In the genomic region with DNA sequence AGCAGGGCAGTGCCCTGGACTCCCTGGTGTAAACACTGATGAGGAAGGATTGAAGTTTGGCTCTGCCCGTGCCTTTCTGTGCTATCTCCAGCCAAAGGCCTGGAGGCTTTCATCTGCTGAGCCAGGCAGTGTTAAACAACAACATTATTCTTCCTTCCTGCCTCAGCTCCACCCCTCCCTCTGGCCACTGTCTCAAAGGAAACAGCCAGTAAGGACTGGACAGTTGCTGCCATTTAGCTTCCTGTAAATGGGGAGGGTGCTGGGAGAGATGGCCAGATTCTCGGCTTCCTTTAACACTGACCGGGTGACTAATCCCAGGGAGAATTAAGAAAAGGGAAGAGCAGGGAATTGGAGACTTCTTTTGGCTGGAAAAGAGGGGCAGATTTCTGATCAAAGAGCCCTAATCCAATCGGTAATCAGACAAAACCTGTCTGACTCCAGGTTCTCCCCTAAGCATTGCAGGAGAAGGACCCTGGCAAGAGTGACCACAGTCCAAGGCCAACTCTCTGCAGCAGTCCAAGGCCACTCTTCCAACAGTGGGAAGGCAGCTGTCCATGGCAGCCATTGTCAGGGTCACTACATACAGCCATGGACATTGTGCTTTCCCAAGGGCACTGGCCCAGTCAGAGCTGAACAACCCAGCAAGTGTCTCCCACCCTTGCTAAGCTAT, we compare ENCODE assay signal across 1 cellular context.
TF ChIP-seq lines count a peak whose summit lies in the region.

No MANE protein-coding gene starts in this region.

TF ChIP-seq in HepG2, 621 proteins besides CTCF, POLR2A, EP300 and RAD21 (continued from another document and continues in another):
- TF ChIP-seq, protein P1, sequence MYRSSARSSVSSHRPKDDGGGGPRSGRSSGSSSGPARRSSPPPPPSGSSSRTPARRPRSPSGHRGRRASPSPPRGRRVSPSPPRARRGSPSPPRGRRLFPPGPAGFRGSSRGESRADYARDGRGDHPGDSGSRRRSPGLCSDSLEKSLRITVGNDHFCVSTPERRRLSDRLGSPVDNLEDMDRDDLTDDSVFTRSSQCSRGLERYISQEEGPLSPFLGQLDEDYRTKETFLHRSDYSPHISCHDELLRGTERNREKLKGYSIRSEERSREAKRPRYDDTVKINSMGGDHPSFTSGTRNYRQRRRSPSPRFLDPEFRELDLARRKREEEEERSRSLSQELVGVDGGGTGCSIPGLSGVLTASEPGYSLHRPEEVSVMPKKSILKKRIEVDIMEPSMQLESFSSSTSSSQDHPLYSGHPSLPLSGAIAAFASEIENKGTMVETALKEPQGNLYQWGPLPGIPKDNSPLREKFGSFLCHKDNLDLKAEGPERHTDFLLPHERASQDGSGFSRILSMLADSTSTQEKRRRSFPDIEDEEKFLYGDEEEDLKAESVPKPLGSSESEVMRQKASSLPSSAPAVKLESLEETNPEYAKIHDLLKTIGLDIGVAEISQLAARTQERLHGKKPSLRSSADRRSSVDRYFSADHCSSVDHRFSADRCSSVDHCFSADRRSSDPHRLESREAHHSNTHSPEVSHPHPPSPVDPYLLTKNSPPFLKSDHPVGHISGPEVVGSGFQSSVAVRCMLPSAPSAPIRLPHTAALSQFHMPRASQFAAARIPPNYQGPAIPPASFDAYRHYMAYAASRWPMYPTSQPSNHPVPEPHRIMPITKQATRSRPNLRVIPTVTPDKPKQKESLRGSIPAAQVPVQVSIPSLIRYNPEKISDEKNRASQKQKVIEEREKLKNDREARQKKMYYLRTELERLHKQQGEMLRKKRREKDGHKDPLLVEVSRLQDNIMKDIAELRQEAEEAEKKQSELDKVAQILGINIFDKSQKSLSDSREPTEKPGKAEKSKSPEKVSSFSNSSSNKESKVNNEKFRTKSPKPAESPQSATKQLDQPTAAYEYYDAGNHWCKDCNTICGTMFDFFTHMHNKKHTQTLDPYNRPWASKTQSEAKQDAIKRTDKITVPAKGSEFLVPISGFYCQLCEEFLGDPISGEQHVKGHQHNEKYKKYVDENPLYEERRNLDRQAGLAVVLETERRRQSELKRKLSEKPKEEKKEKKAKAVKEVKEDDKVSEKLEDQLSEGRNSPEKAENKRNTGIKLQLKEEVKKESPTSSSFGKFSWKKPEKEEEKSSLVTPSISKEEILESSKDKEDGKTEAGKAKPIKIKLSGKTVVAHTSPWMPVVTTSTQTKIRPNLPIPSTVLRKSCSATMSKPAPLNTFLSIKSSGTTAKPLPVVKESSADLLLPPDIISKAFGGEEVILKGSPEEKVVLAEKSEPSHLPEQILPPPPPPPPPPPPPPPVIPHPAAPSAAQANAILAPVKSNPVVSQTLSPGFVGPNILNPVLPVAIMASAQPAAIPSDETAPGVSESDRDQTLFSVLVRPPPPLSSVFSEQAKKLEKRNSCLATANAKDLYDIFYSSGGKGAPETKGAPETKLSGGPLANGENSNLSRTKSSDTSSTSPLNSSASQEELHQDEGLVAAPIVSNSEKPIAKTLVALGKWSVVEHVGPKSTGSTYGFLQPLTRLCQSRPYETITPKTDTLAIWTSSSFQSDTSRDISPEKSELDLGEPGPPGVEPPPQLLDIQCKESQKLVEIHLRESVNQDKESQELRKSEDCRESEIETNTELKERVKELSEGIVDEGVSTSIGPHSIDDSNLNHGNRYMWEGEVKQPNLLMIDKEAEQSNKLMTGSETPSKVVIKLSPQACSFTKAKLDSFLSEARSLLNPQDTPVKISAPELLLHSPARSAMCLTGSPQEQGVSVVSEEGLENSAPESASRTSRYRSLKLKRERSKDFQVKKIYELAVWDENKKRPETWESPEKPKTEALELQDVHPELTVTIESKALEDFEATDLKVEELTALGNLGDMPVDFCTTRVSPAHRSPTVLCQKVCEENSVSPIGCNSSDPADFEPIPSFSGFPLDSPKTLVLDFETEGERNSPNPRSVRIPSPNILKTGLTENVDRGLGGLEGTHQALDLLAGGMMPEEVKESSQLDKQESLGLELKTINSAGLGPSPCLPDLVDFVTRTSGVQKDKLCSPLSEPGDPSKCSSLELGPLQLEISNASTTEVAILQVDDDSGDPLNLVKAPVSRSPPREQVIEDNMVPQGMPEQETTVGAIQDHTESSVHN (CRISPR knock-in tag; IDR thresholded peaks at IDR 0.05), result no peak
- TF ChIP-seq RCOR2 (CRISPR knock-in tag; IDR thresholded peaks at IDR 0.05), result no peak
- TF ChIP-seq RARA (CRISPR knock-in tag; IDR thresholded peaks at IDR 0.05), result peak; percentile 56
- TF ChIP-seq RORA (CRISPR knock-in tag; IDR thresholded peaks at IDR 0.05), result no peak
- TF ChIP-seq HDAC2 (CRISPR knock-in tag; IDR thresholded peaks at IDR 0.05), result peak; percentile 62
- peak; percentile 58 for TF ChIP-seq ZNF687 (CRISPR knock-in tag; IDR thresholded peaks at IDR 0.05)
- no peak for TF ChIP-seq HNRNPUL1 (IDR thresholded peaks at IDR 0.05; ENCODE audit: low read depth, low read length)
- no peak; the same call in 1 of the 2 replicates for TF ChIP-seq ELF1 (CRISPR knock-in tag; IDR thresholded peaks at IDR 0.05)
- TF ChIP-seq YY1 (IDR thresholded peaks at IDR 0.05; ENCODE audit: insufficient read depth, insufficient replicate concordance, low read depth, low read length), result peak; percentile 89
- no peak for TF ChIP-seq MED13 (CRISPR knock-in tag; IDR thresholded peaks at IDR 0.05)
- no peak for TF ChIP-seq MLLT10 (CRISPR knock-in tag; IDR thresholded peaks at IDR 0.05)
- TF ChIP-seq ZNF383 (CRISPR knock-in tag; IDR thresholded peaks at IDR 0.05; ENCODE audit: borderline replicate concordance), result no peak
- peak; percentile 99 for TF ChIP-seq POGZ (CRISPR knock-in tag; IDR thresholded peaks at IDR 0.05)
- TF ChIP-seq PHF20 (CRISPR knock-in tag; IDR thresholded peaks at IDR 0.05), result 0 out of 2 replicates have a peak, but pooled peaks have one; percentile 33
- TF ChIP-seq ZNF747 (CRISPR knock-in tag; IDR thresholded peaks at IDR 0.05; ENCODE audit: borderline replicate concordance), result no peak
- no peak for TF ChIP-seq MBNL3 (CRISPR knock-in tag; conservative IDR thresholded peaks at IDR 0.05)
- no peak for TF ChIP-seq ARID2 (CRISPR knock-in tag; IDR thresholded peaks at IDR 0.05; ENCODE audit: borderline replicate concordance)
- TF ChIP-seq ARID3A (IDR thresholded peaks at IDR 0.05; ENCODE audit: low read depth, low read length), result no peak
- TF ChIP-seq AGO1 (IDR thresholded peaks at IDR 0.05; ENCODE audit: low read depth, low read length, poor library complexity, severe bottlenecking), result no peak
- no peak for TF ChIP-seq SOX6 (IDR thresholded peaks at IDR 0.05)
- TF ChIP-seq SOX6 (CRISPR knock-in tag; IDR thresholded peaks at IDR 0.05), result peak; percentile 85
- no peak for TF ChIP-seq ZFP36L2 (CRISPR knock-in tag; IDR thresholded peaks at IDR 0.05)
- peak; percentile 81 for TF ChIP-seq NR2C2 (CRISPR knock-in tag; IDR thresholded peaks at IDR 0.05; ENCODE audit: borderline replicate concordance)
- no peak for TF ChIP-seq ZFP36L1 (CRISPR knock-in tag; IDR thresholded peaks at IDR 0.05)
- no peak for TF ChIP-seq MIXL1 (CRISPR knock-in tag; IDR thresholded peaks at IDR 0.05)
- TF ChIP-seq MAZ (IDR thresholded peaks at IDR 0.05; ENCODE audit: borderline replicate concordance, low read depth, low read length), result no peak
- no peak for TF ChIP-seq MAZ (CRISPR knock-in tag; IDR thresholded peaks at IDR 0.05; ENCODE audit: low read depth)
- 0 out of 2 replicates have a peak, but pooled peaks have one; percentile 29 for TF ChIP-seq CHD4 (IDR thresholded peaks at IDR 0.05; ENCODE audit: borderline replicate concordance, low read length)
- no peak for TF ChIP-seq AHR (CRISPR knock-in tag; IDR thresholded peaks at IDR 0.05)
- no peak for TF ChIP-seq TEF (CRISPR knock-in tag; IDR thresholded peaks at IDR 0.05)
- TF ChIP-seq ZNF331 (CRISPR knock-in tag; IDR thresholded peaks at IDR 0.05), result no peak; the same call in 1 of the 2 replicates
- TF ChIP-seq ARHGAP35 (CRISPR knock-in tag; IDR thresholded peaks at IDR 0.05; ENCODE audit: borderline replicate concordance), result no peak
- peak; percentile 61; the same call in 1 of the 2 replicates for TF ChIP-seq ZNF574 (CRISPR knock-in tag; IDR thresholded peaks at IDR 0.05)
- TF ChIP-seq XRCC5 (optimal IDR thresholded peaks at IDR 0.05; ENCODE audit: low read length), result no peak
- TF ChIP-seq ZNF781 (CRISPR knock-in tag; IDR thresholded peaks at IDR 0.05; ENCODE audit: borderline replicate concordance, not compliant biosample characterization), result no peak
- no peak for TF ChIP-seq STAT6 (CRISPR knock-in tag; IDR thresholded peaks at IDR 0.05; ENCODE audit: borderline replicate concordance)
- TF ChIP-seq ZNF430 (CRISPR knock-in tag; IDR thresholded peaks at IDR 0.05), result no peak; the same call in 1 of the 2 replicates
- TF ChIP-seq RFX3 (CRISPR knock-in tag; IDR thresholded peaks at IDR 0.05), result no peak
- TF ChIP-seq ZNF34 (CRISPR knock-in tag; IDR thresholded peaks at IDR 0.05; ENCODE audit: borderline replicate concordance), result no peak
- no peak for TF ChIP-seq ZNF180 (CRISPR knock-in tag; IDR thresholded peaks at IDR 0.05; ENCODE audit: borderline replicate concordance, low read depth)
- TF ChIP-seq ZIK1 (CRISPR knock-in tag; IDR thresholded peaks at IDR 0.05; ENCODE audit: borderline replicate concordance, low read depth), result peak; percentile 25; the same call in 1 of the 2 replicates
